Comparison of ENCODE assay signal across 8 cellular contexts in the genomic region with DNA sequence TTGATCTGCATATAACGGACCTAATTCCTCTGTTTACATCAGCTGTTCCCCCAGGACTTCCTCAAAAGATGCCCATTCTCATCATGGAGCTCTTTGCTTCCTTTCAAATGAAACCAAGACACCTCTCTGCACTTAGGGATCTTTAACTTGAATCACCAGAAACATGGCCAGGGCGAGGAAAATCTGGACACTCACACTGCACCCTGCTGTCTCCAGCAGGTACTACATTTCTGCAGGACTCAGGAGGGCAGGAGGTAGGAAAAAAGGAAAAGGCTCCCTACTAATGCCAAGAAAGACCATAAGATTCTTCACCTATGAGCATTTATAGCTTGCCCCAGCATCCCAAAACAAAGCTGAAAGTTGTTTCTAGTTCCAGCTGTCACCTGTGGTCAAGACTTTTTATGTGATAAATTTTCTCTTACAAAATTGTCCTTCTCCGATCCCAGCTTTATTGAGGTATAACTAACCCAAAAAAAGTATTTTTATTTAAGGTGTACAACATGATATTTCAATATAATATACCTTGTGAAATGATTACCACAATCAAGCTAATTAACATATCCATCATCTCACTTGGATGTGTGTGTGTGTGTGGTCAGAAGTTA.
A peak's percentile ranks its signal among the peaks of the same experiment; 100 is the strongest.
DNase-seq lines count a peak whose midpoint lies in the region; ATAC-seq, FAIRE-seq and TF ChIP-seq lines count a peak whose summit lies in the region.

No MANE protein-coding gene starts in this region.

- no peaks in the 10 kb centered on the region for H3K9me2 ChIP-seq in OCI-LY7 (ENCODE audit: insufficient read depth, low read length)

- ATAC-seq in T-helper 17 cell, result no peak

- H3K4me3 ChIP-seq in OCI-LY7 (ENCODE audit: low read depth, low read length, poor library complexity, severe bottlenecking) (no peak overlapping the region), kidney epithelial cell (ENCODE audit: low read depth, low read length) (no peak overlapping the region)

- no peaks in the 10 kb centered on the region for H3K4me1 ChIP-seq in OCI-LY7 (ENCODE audit: insufficient read depth, low read length, poor library complexity, severe bottlenecking)

- in situ Hi-C loops in T47D (cut with HindIII; ENCODE audit: low pct_unique_long_range_greater_than_20kb, low sequenced_read_pairs), result no loop called here

- CTCF ChIA-PET in OCI-LY7 (lab: Charles Lee; ENCODE audit: unreplicated experiment), result no interaction called here

- POLR2A ChIA-PET in OCI-LY7 (lab: Charles Lee), result no interaction called here

- peak; percentile 48 for FAIRE-seq in GM12892 (lab: Jason Lieb, UNC)

- intact Hi-C loops in OCI-LY7 (cut with micrococcal nuclease; ENCODE audit: unreplicated experiment), result loop anchor here (1.0 kb wide), 1 partner anchor 487 kb away; no protein-coding TSS in a partner anchor

- H3K36me3 ChIP-seq in OCI-LY7 (ENCODE audit: insufficient read depth, low read length), result no peaks in the 10 kb centered on the region
- H3K36me3 ChIP-seq in kidney epithelial cell (ENCODE audit: control insufficient read depth, insufficient read depth, low read length), result no peaks in the 10 kb centered on the region

- TF ChIP-seq POLR2A in GM12892 (IDR thresholded peaks at IDR 0.05; ENCODE audit: low read depth, low read length), result no peak

- DNase-seq in Ammon's horn (ENCODE audit: low spot score) (peak; percentile 21), GM12892 (ENCODE audit: insufficient read length) (peak; percentile 13), OCI-LY7 (ENCODE audit: low spot score) (peak; percentile 43), T47D (ENCODE audit: low read depth in 1 of 2, low spot score in 1 of 2) (peak; percentile 41 to 65), kidney epithelial cell (ENCODE audit: low read depth) (no peak), T-helper 17 cell (no peak)
- peak; percentile 56 for DNase-seq in stimulated activated CD8-positive, alpha-beta memory T cell treated with anti-CD3 and anti-CD28 coated beads, Interleukin-4, amount 100 ng/mL, for 48 hours
- DNase-seq in effector CD4-positive, alpha-beta T cell, result no peak

- peaks cover 3% of the 10 kb centered on the region for H3K36me3 Mint-ChIP-seq in T-helper 17 cell (ENCODE audit: low read depth)

- H3K4me1 Mint-ChIP-seq in T-helper 17 cell, result no peaks in the 10 kb centered on the region

- no peak overlapping the region for H3K4me3 Mint-ChIP-seq in T-helper 17 cell

- H3K4me2 ChIP-seq in OCI-LY7 (ENCODE audit: low read length), result no peak overlapping the region

- H3K79me2 ChIP-seq in OCI-LY7 (ENCODE audit: insufficient read depth, low read depth, low read length), result no peaks in the 10 kb centered on the region

- TF ChIP-seq CTCF in OCI-LY7 (conservative IDR thresholded peaks at IDR 0.05; ENCODE audit: low read length) (peak; percentile 84), kidney epithelial cell (IDR thresholded peaks at IDR 0.05; ENCODE audit: insufficient read depth, low read length, poor library complexity, severe bottlenecking) (peak; percentile 77)

- H3K27me3 ChIP-seq in kidney epithelial cell (ENCODE audit: control insufficient read depth, insufficient read depth, low read length), result no peaks in the 10 kb centered on the region

- no peak overlapping the region for H3K27ac Mint-ChIP-seq in T-helper 17 cell

- H4K20me1 ChIP-seq in OCI-LY7 (ENCODE audit: insufficient read depth, low read length), result no peaks in the 10 kb centered on the region

- no peak overlapping the region for H3K27ac ChIP-seq in OCI-LY7 (ENCODE audit: low read depth, low read length, poor library complexity, severe bottlenecking)

- BruUV-seq in OCI-LY7 (replicated peaks; lab: Mats Ljungman, UMichigan), result no TSS peak

- H3K9me3 ChIP-seq in OCI-LY7 (ENCODE audit: low read length) (no peaks in the 10 kb centered on the region), T-helper 17 cell (ENCODE audit: control insufficient read depth, low read length, poor library complexity, severe bottlenecking) (no peaks in the 10 kb centered on the region)

- H3K27me3 Mint-ChIP-seq in T-helper 17 cell, result no peaks in the 10 kb centered on the region

- H2AFZ ChIP-seq in OCI-LY7 (ENCODE audit: low read length), result no peak overlapping the region

Comparison
In these comparisons a context has a peak if more than half of its experiments do, and no peak if none do; other contexts are left out.
1. DNase-seq: peak in Ammon's horn (single experiment), GM12892 (single experiment), OCI-LY7 (single experiment), T47D (2 of 2) and stimulated activated CD8-positive, alpha-beta memory T cell treated with anti-CD3 and anti-CD28 coated beads, Interleukin-4, amount 100 ng/mL, for 48 hours (single experiment); none in kidney epithelial cell (single experiment), T-helper 17 cell (0 of 3) and effector CD4-positive, alpha-beta T cell (single experiment).